ENCODE assay signal across 8 cellular contexts in genomic region chr3:43770426-43771103, GRCh38.
DNase-seq lines count a peak whose midpoint lies in the region; ATAC-seq and TF ChIP-seq lines count a peak whose summit lies in the region.
"Had no signal": no experiment of that assay in that cellular context is flagged by ENCODE, and none has a peak within 500 bp of the region (broad histone marks: within the 10 kb centered on the region; RNA-seq: fewer than 3 reads in every experiment).

No MANE protein-coding gene starts in this region.

- no peaks in the 10 kb centered on the region for H3K9me3 Mint-ChIP-seq in GM23338

- H3K9ac ChIP-seq in skeletal muscle satellite cell (ENCODE audit: low read depth, low read length), result no peak overlapping the region
- H3K9ac ChIP-seq: KMS-11 had no signal

- H3K27ac ChIP-seq in GM23338 (ENCODE audit: low read depth), result no peak overlapping the region
- H3K27ac ChIP-seq: KMS-11 had no signal

- H3K79me2 ChIP-seq in GM23338 (replicated peaks; ENCODE audit: insufficient read depth), result no peaks in the 10 kb centered on the region

- ATAC-seq in GM23338, result no peak

- H4K20me1 ChIP-seq in GM23338 (replicated peaks; ENCODE audit: insufficient read depth), result no peaks in the 10 kb centered on the region

- peak overlapping the region; percentile 79 for H3K4me2 ChIP-seq in skeletal muscle satellite cell (ENCODE audit: low read length)
- no peak overlapping the region for H3K4me2 ChIP-seq in GM23338
- H3K4me2 ChIP-seq: KMS-11 had no signal

- H3K4me3 Mint-ChIP-seq in GM23338, result no peak overlapping the region

- H3F3A ChIP-seq in GM23338 (replicated peaks; ENCODE audit: low read depth), result no peaks in the 10 kb centered on the region

- H3K4me3 ChIP-seq in fibroblast of the aortic adventitia (ENCODE audit: low read depth, low read length) (no peak overlapping the region), skeletal muscle satellite cell (ENCODE audit: low read length) (no peak overlapping the region), GM23338 (no peak overlapping the region)

- H2AFZ ChIP-seq in GM23338, result no peak overlapping the region

- H3K9me3 ChIP-seq in skeletal muscle satellite cell (replicated peaks; ENCODE audit: low read length), result no peaks in the 10 kb centered on the region

- peaks cover 2% of the 10 kb centered on the region for H3K9me2 ChIP-seq in GM23338 (ENCODE audit: insufficient read depth)

- H3K27me3 ChIP-seq in skeletal muscle satellite cell (ENCODE audit: control insufficient read depth, insufficient read depth, low read length), result no peaks in the 10 kb centered on the region
- H3K27me3 ChIP-seq in GM23338 (ENCODE audit: insufficient read depth), result no peaks in the 10 kb centered on the region

- H3K36me3 ChIP-seq in skeletal muscle satellite cell (ENCODE audit: insufficient read depth, low read length), result no peaks in the 10 kb centered on the region
- H3K36me3 ChIP-seq in GM23338 (ENCODE audit: insufficient read depth), result no peaks in the 10 kb centered on the region

- no peak overlapping the region for H3K27ac Mint-ChIP-seq in GM23338

- peaks cover 40% of the 10 kb centered on the region for H3K4me1 ChIP-seq in skeletal muscle satellite cell (ENCODE audit: control insufficient read depth, insufficient read depth, low read length)
- no peaks in the 10 kb centered on the region for H3K4me1 ChIP-seq in GM23338 (ENCODE audit: insufficient read depth)

- peaks cover 8% of the 10 kb centered on the region for H3K27me3 Mint-ChIP-seq in GM23338 (ENCODE audit: insufficient read depth, low read depth, poor library complexity)

- TF ChIP-seq CTCF in fibroblast of the aortic adventitia (IDR thresholded peaks at IDR 0.05; ENCODE audit: insufficient read depth, low read length) (no peak), GM23338 (conservative IDR thresholded peaks at IDR 0.05; ENCODE audit: low read depth in 2 of 2) (no peak)

- DNase-seq in LHCN-M2 (ENCODE audit: low read depth) (peak; percentile 42), fibroblast of the aortic adventitia (ENCODE audit: low read depth) (peak; percentile 51), foreskin melanocyte (no peak), GM23338 (ENCODE audit: low spot score) (no peak), islet precursor cell (no peak)
- peak; percentile 32 to 56 for DNase-seq in activated CD4-positive, alpha-beta T cell treated with anti-CD3 and anti-CD28 coated beads, Interleukin-2, amount 50 U/mL, for 48 hours

- peaks cover 18% of the 10 kb centered on the region for H3K4me1 Mint-ChIP-seq in GM23338

- no peaks in the 10 kb centered on the region for H3K36me3 Mint-ChIP-seq in GM23338 (ENCODE audit: low read depth)

TF ChIP-seq in GM23338, 12 proteins besides CTCF, POLR2A, EP300 and RAD21:
- no peak for TF ChIP-seq EZH2 (IDR thresholded peaks at IDR 0.05; ENCODE audit: low read depth, unreplicated experiment)
- no peak for TF ChIP-seq ETS1 (IDR thresholded peaks at IDR 0.05)
- no peak for TF ChIP-seq ZNF462 (CRISPR knock-in tag; IDR thresholded peaks at IDR 0.05)
- TF ChIP-seq JUNB (IDR thresholded peaks at IDR 0.05; ENCODE audit: unreplicated experiment), result no peak
- TF ChIP-seq NANOG (IDR thresholded peaks at IDR 0.05; ENCODE audit: borderline replicate concordance), result no peak
- TF ChIP-seq STAT1 (IDR thresholded peaks at IDR 0.05; ENCODE audit: unreplicated experiment), result no peak
- TF ChIP-seq POLR2AphosphoS5 (IDR thresholded peaks at IDR 0.05; ENCODE audit: low read depth), result no peak
- no peak for TF ChIP-seq CREB1 (CRISPR knock-in tag; IDR thresholded peaks at IDR 0.05; ENCODE audit: low read depth)

Comparison
In these comparisons a context has a peak if more than half of its experiments do, and no peak if none do; other contexts are left out.
1. DNase-seq: peak in LHCN-M2 (single experiment), activated CD4-positive, alpha-beta T cell treated with anti-CD3 and anti-CD28 coated beads, Interleukin-2, amount 50 U/mL, for 48 hours (2 of 2) and fibroblast of the aortic adventitia (single experiment); none in foreskin melanocyte (single experiment), GM23338 (single experiment) and islet precursor cell (single experiment).